15 cellular contexts compared by ENCODE assay signal in the genomic region with DNA sequence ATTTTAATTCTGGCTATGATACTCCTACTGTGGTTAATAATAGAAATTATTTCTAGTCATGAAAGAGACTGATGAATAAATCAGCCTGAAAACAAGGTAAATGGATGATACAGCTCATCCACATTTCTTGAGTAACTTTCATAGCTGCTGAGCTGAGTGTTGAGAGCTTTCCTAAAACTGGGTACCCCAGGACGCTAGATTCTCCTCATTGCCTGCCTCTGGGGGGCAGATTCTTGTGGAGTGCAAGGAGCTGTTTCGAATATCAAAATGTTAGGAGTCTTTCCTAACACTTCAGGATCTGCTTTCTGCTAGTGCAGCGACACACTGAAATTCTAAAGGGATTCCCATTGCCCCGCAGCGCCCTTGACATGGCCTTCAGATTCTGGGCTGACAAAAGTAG. TPM values are rescaled to one million over a fixed set of nuclear protein-coding genes. Genes with fewer than 3 reads are reported as not detected.
DNase-seq lines count a peak whose midpoint lies in the region; ATAC-seq, FAIRE-seq and TF ChIP-seq lines count a peak whose summit lies in the region.
"Had no signal": no experiment of that assay in that cellular context is flagged by ENCODE, and none has a peak within 500 bp of the region (broad histone marks: within the 10 kb centered on the region; RNA-seq: fewer than 3 reads in every experiment).

No MANE protein-coding gene starts in this region.

- H3K9me3 ChIP-seq in cardiac muscle cell (ENCODE audit: low read depth) (no peaks in the 10 kb centered on the region), OCI-LY7 (ENCODE audit: low read length) (no peaks in the 10 kb centered on the region), small intestine (ENCODE audit: control insufficient read depth, low read depth) (no peaks in the 10 kb centered on the region)
- H3K9me3 ChIP-seq: prostate gland, testis had no signal

- CTCF ChIA-PET in OCI-LY7 (lab: Charles Lee; ENCODE audit: unreplicated experiment) = interaction anchor here (0.6 to 1.4 kb wide), 4 partner anchors 83 to 228 kb away, joined by 3 to 4 read pairs (median 4); no protein-coding TSS in a partner anchor

- peak; percentile 9 to 18 for DNase-seq in cardiac muscle cell (ENCODE audit: low read depth in 1 of 2, low spot score in 1 of 2)
- DNase-seq in Right ventricle myocardium inferior (ENCODE audit: missing footprints) = no peak
- DNase-seq in OCI-LY7 (ENCODE audit: low spot score) = peak; percentile 60
- peak; percentile 4 for DNase-seq in fibroblast of gingiva (ENCODE audit: low read depth)
- DNase-seq in type B pancreatic cell (ENCODE audit: extremely low spot score, unreplicated experiment) = no peak
- no peak for DNase-seq in stimulated activated CD4-positive, alpha-beta T cell treated with anti-CD3 and anti-CD28 coated beads, Interleukin-12 subunit alpha, Interleukin-12 subunit beta, amount 100 ng/mL, for 4 hours
- no peak for DNase-seq in DMS153 (lab: John Stamatoyannopoulos, UW)
- DNase-seq in small intestine = no peak
- DNase-seq: activated effector memory CD4-positive, alpha-beta T cell treated with Interleukin-2 at 50 U/mL for 16 hours; COR-L47; NCI-H1694; testis had no signal

- H3K4me2 ChIP-seq in OCI-LY7 (ENCODE audit: low read length) = peak overlapping the region; percentile 92

- H2AFZ ChIP-seq in OCI-LY7 (ENCODE audit: low read length) = no peak overlapping the region

- intact Hi-C loops in Right ventricle myocardium inferior (cut with DNase I) = loop anchor here (5.0 to 10.0 kb wide), 3 partner anchors 88 to 296 kb away; a partner anchor contains a TSS
- intact Hi-C loops in OCI-LY7 (cut with micrococcal nuclease; ENCODE audit: unreplicated experiment) = no loop called here

- no peaks in the 10 kb centered on the region for H3K9me3 Mint-ChIP-seq in type B pancreatic cell
- H3K9me3 Mint-ChIP-seq: dendritic cell treated with granulocyte-macrophage colony-stimulating factor and Interleukin-4, amounts not matched to agents 40 ng/mL and 50 ng/mL, for 4 days had no signal

- H3K9me2 ChIP-seq in OCI-LY7 (ENCODE audit: insufficient read depth, low read length) = no peaks in the 10 kb centered on the region

- POLR2A ChIA-PET in OCI-LY7 (lab: Charles Lee) = interaction anchor here (0.7 to 6.3 kb wide), 30 partner anchors 8 to 700 kb away, joined by 3 to 168 read pairs (median 6); a partner anchor contains a TSS

- 91 to 94% (median 92%) methylated on average over 5 of the region's 5 CpGs for WGBS in small intestine, 3 donors

- no peak for ATAC-seq in Right ventricle myocardium inferior

- H3K27me3 Mint-ChIP-seq in type B pancreatic cell = peaks cover 4% of the 10 kb centered on the region

- H3K36me3 ChIP-seq in cardiac muscle cell (no peaks in the 10 kb centered on the region), OCI-LY7 (ENCODE audit: insufficient read depth, low read length) (peaks cover 27% of the 10 kb centered on the region), small intestine (ENCODE audit: control insufficient read depth in 2 of 2, insufficient read depth in 2 of 2, low read length in 2 of 2) (no peaks in the 10 kb centered on the region)
- H3K36me3 ChIP-seq: prostate gland had no signal

- H3K27ac ChIP-seq in cardiac muscle cell (no peak overlapping the region), OCI-LY7 (ENCODE audit: low read depth, low read length, poor library complexity, severe bottlenecking) (peak overlapping the region; percentile 100), small intestine (ENCODE audit: low read depth in 1 of 2, low read length in 1 of 2) (no peak overlapping the region)
- H3K27ac ChIP-seq: prostate gland, testis, VCaP had no signal

- peak overlapping the region; percentile 59 for H3K4me3 Mint-ChIP-seq in type B pancreatic cell
- H3K4me3 Mint-ChIP-seq: dendritic cell treated with granulocyte-macrophage colony-stimulating factor and Interleukin-4, amounts not matched to agents 40 ng/mL and 50 ng/mL, for 4 days had no signal

- H3K4me1 ChIP-seq in cardiac muscle cell (ENCODE audit: low read depth) (peaks cover 5% of the 10 kb centered on the region), OCI-LY7 (ENCODE audit: insufficient read depth, low read length, poor library complexity, severe bottlenecking) (peaks cover 78% of the 10 kb centered on the region), small intestine (ENCODE audit: control insufficient read depth in 2 of 2, insufficient read depth in 1 of 2, low read depth in 1 of 2, low read length in 1 of 2) (peaks cover 0 to 4% of the 10 kb centered on the region in 2 donors)
- H3K4me1 ChIP-seq: prostate gland, testis had no signal

- BruUV-seq in OCI-LY7 (replicated peaks; lab: Mats Ljungman, UMichigan) = TSS peak; percentile 26

- TF ChIP-seq CTCF in cardiac muscle cell (IDR thresholded peaks at IDR 0.05; ENCODE audit: low read depth, low read length) (peak; percentile 17), OCI-LY7 (conservative IDR thresholded peaks at IDR 0.05; ENCODE audit: low read length) (peak; percentile 62), type B pancreatic cell (conservative IDR thresholded peaks at IDR 0.05) (peak; percentile 24)

- peaks cover 20% of the 10 kb centered on the region for H3K4me1 Mint-ChIP-seq in type B pancreatic cell (ENCODE audit: unreplicated experiment)

- no peak overlapping the region for H3K4me3 ChIP-seq in cardiac muscle cell
- H3K4me3 ChIP-seq in OCI-LY7 (ENCODE audit: low read depth, low read length, poor library complexity, severe bottlenecking) = peak overlapping the region; percentile 87
- H3K4me3 ChIP-seq in small intestine (ENCODE audit: low read depth in 1 of 2, low read length in 2 of 2) = no peak overlapping the region
- H3K4me3 ChIP-seq: prostate gland, testis had no signal

- H3K36me3 Mint-ChIP-seq in type B pancreatic cell = peaks cover 10% of the 10 kb centered on the region

- H3K27me3 ChIP-seq in cardiac muscle cell = no peaks in the 10 kb centered on the region
- H3K27me3 ChIP-seq in small intestine (ENCODE audit: control insufficient read depth in 2 of 2, insufficient read depth in 2 of 2, low read length in 2 of 2) = no peaks in the 10 kb centered on the region
- H3K27me3 ChIP-seq: testis had no signal

- H4K20me1 ChIP-seq in OCI-LY7 (ENCODE audit: insufficient read depth, low read length) = no peaks in the 10 kb centered on the region

- peaks cover 66% of the 10 kb centered on the region for H3K79me2 ChIP-seq in OCI-LY7 (ENCODE audit: insufficient read depth, low read depth, low read length)

- FAIRE-seq in small intestine (lab: Jason Lieb, UNC) = no peak

- no peak overlapping the region for H3K27ac Mint-ChIP-seq in type B pancreatic cell
- H3K27ac Mint-ChIP-seq: dendritic cell treated with granulocyte-macrophage colony-stimulating factor and Interleukin-4, amounts not matched to agents 40 ng/mL and 50 ng/mL, for 4 days had no signal

RNA-seq across cellular contexts. Expression of a gene that starts 2.1 kb away (rescaled TPM):
- total RNA-seq in cardiac muscle cell (10.3 and 12.6 TPM in 2 replicates), Right ventricle myocardium inferior (0.62 TPM), OCI-LY7 (2022) (101 and 122 TPM in 2 replicates), type B pancreatic cell (ENCODE audit: low replicate concordance) (3.8 and 15.2 TPM in 2 replicates)
- polyA plus RNA-seq in cardiac muscle cell (6.5 and 15.9 TPM in 2 replicates), small intestine (1 to 10 TPM in 2 of 3 donors, not detected in 1; 3.8 to 9.3 TPM)
- 59.4 and 67.9 TPM in 2 replicates for total RNA-seq in OCI-LY7 (2014; rRNA removed; shearing (Covaris generic))

Comparison
In these comparisons a context has a peak if more than half of its experiments do, and no peak if none do; other contexts are left out.
1. DNase-seq: peak in cardiac muscle cell (2 of 2), OCI-LY7 (single experiment) and fibroblast of gingiva (single experiment); none in Right ventricle myocardium inferior (single experiment), type B pancreatic cell (single experiment), stimulated activated CD4-positive, alpha-beta T cell treated with anti-CD3 and anti-CD28 coated beads, Interleukin-12 subunit alpha, Interleukin-12 subunit beta, amount 100 ng/mL, for 4 hours (single experiment), DMS153 (single experiment) and small intestine (single experiment).
2. Peak in every context shown above with its lines, with median percentiles within 50 percentile points of each other: CTCF ChIP-seq.